27 cellular contexts compared by ENCODE assay signal in the genomic region with DNA sequence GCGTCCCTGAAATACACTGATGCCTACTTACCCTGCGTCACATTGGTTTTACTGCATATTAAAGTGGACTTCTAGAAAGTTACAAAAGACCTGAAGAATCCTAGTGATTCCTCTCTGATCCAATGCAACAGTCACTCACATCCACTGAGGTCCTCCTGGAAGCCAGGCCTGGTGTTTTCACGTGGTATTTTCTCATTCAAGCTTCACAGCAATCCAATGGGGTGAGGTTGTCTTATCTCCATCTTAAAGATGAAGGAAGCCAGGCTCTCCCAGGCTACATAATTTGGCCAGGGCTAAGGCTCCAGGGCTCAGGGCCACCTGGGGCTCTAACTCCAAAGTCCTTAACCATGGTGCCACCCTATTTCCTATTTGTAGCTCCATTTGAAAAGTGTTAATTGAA.
"Had no signal": no experiment of that assay in that cellular context is flagged by ENCODE, and none has a peak within 500 bp of the region (broad histone marks: within the 10 kb centered on the region; RNA-seq: fewer than 3 reads in every experiment).

No MANE protein-coding gene starts in this region.

- DNase-seq: stimulated activated CD4-positive, alpha-beta T cell treated with anti-CD3 and anti-CD28 coated beads, Interleukin-2, amount 100 ng/mL, for 24 hours; stimulated activated CD4-positive, alpha-beta T cell treated with anti-CD3 and anti-CD28 coated beads, Interleukin-2, amount 100 ng/mL, for 48 hours; stimulated activated CD4-positive, alpha-beta T cell treated with anti-CD3 and anti-CD28 coated beads, Interleukin-4, amount 100 ng/mL, for 1 hour; stimulated activated CD4-positive, alpha-beta T cell treated with anti-CD3 and anti-CD28 coated beads, Interleukin-4, amount 100 ng/mL, for 24 hours; stimulated activated CD4-positive, alpha-beta T cell treated with anti-CD3 and anti-CD28 coated beads, Interleukin-4, amount 100 ng/mL, for 4 hours; stimulated activated CD8-positive, alpha-beta memory T cell treated with anti-CD3 and anti-CD28 coated beads, Interleukin-4, amount 100 ng/mL, for 48 hours; stimulated activated naive B cell treated with anti-CD40 and anti-IgM and Interleukin-4, amounts not matched to agents 10 μg/mL and 1 μg/mL and 100 μg/mL, for 72 hours; stimulated activated naive CD4-positive, alpha-beta T cell; stimulated activated naive CD4-positive, alpha-beta T cell treated with Interleukin-2 at 50 U/mL for 16 hours; stimulated activated naive CD8-positive, alpha-beta T cell treated with anti-CD3 and anti-CD28 coated beads, Interleukin-15, amount 100 ng/mL, for 72 hours; stimulated activated naive CD8-positive, alpha-beta T cell treated with anti-CD3 and anti-CD28 coated beads, Interleukin-15, Interleukin-2, amounts not matched to agents 100 U/mL and 50 U/mL, for 24 hours; stomach; substantia nigra; testis; thyroid gland; tibial artery; transverse colon; upper lobe of left lung; upper lobe of right lung; uterus had no signal

- H3K4me1 ChIP-seq: testis, uterus had no signal

- H3K27ac Mint-ChIP-seq: stimulated activated effector memory CD8-positive, alpha-beta T cell treated with anti-CD3 and anti-CD28 coated beads, Interleukin-12 subunit alpha, Interleukin-12 subunit beta, amount 100 ng/mL, for 72 hours; stimulated activated memory B cell treated with anti-CD40 and anti-IgM and Interleukin-4, amounts not matched to agents 10 μg/mL and 1 μg/mL and 100 μg/mL, for 72 hours; stimulated activated naive B cell treated with anti-CD40 and anti-IgM and Interleukin-4, amounts not matched to agents 10 μg/mL and 1 μg/mL and 100 μg/mL, for 72 hours; stimulated activated naive CD8-positive, alpha-beta T cell treated with anti-CD3 and anti-CD28 coated beads, Interleukin-15, amount 100 ng/mL, for 72 hours; stimulated activated naive CD8-positive, alpha-beta T cell treated with anti-CD3 and anti-CD28 coated beads, Interleukin-15, Interleukin-2, amounts not matched to agents 100 ng/mL and 50 ng/mL, for 24 hours had no signal

- H3K4me3 Mint-ChIP-seq: stimulated activated effector memory CD8-positive, alpha-beta T cell treated with anti-CD3 and anti-CD28 coated beads, Interleukin-12 subunit alpha, Interleukin-12 subunit beta, amount 100 ng/mL, for 72 hours; stimulated activated memory B cell treated with anti-CD40 and anti-IgM and Interleukin-4, amounts not matched to agents 10 μg/mL and 1 μg/mL and 100 μg/mL, for 72 hours; stimulated activated naive B cell treated with anti-CD40 and anti-IgM and Interleukin-4, amounts not matched to agents 10 μg/mL and 1 μg/mL and 100 μg/mL, for 72 hours; stimulated activated naive CD8-positive, alpha-beta T cell treated with anti-CD3 and anti-CD28 coated beads, Interleukin-15, amount 100 ng/mL, for 72 hours; stimulated activated naive CD8-positive, alpha-beta T cell treated with anti-CD3 and anti-CD28 coated beads, Interleukin-15, Interleukin-2, amounts not matched to agents 100 ng/mL and 50 ng/mL, for 24 hours had no signal

- H3K36me3 ChIP-seq: stomach, suprapubic skin, thoracic aorta, thyroid gland, tibial artery, tibial nerve, transverse colon, upper lobe of left lung, upper lobe of right lung, uterus, vagina had no signal

- H3K36me3 Mint-ChIP-seq: stimulated activated effector memory CD8-positive, alpha-beta T cell treated with anti-CD3 and anti-CD28 coated beads, Interleukin-12 subunit alpha, Interleukin-12 subunit beta, amount 100 ng/mL, for 72 hours; stimulated activated naive B cell treated with anti-CD40 and anti-IgM and Interleukin-4, amounts not matched to agents 10 μg/mL and 1 μg/mL and 100 μg/mL, for 72 hours had no signal

- H3K27ac ChIP-seq: stomach, suprapubic skin, testis, thoracic aorta, thyroid gland, tibial artery, tibial nerve, transverse colon, upper lobe of left lung, upper lobe of right lung, uterus, vagina had no signal

- H3K9me3 ChIP-seq: suprapubic skin, testis, thoracic aorta, thyroid gland, tibial artery, transverse colon, upper lobe of right lung, uterus, vagina had no signal

- H3K27me3 ChIP-seq: suprapubic skin, testis, tibial artery, tibial nerve, transverse colon, upper lobe of left lung, upper lobe of right lung, uterus, vagina had no signal

- H3K4me3 ChIP-seq: stomach, suprapubic skin, testis, thoracic aorta, thyroid gland, tibial artery, tibial nerve, transverse colon, upper lobe of left lung, upper lobe of right lung, uterus, vagina had no signal

- H3K27me3 Mint-ChIP-seq: stimulated activated memory B cell treated with anti-CD40 and anti-IgM and Interleukin-4, amounts not matched to agents 10 μg/mL and 1 μg/mL and 100 μg/mL, for 72 hours; stimulated activated naive CD8-positive, alpha-beta T cell treated with anti-CD3 and anti-CD28 coated beads, Interleukin-15, amount 100 ng/mL, for 72 hours had no signal
